1 cellular context compared by ENCODE assay signal in the genomic region with DNA sequence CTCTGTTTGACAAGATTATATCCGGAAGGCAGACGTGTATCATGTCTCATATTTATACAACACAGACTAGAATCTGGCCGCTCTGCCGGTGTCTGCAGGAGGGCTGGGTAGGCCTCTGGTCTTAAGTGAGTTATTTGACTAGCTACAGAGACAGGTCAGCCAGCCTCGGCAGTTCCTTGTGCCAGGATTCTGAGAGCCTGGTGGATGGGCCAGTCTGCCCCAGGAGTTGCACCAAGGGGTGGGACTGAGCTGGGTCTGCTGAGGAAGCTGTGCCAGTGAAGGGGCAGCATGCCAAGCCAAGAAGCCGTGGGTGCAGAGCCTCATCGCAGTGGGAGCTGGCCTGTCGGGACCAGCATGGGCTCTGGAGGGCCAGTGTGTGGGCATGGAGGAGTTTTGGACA.
TF ChIP-seq lines count a peak whose summit lies in the region.

No MANE protein-coding gene starts in this region.

TF ChIP-seq in SK-N-SH treated with all-trans-retinoic acid at 6 μM for 48 hours, 23 proteins besides CTCF, POLR2A, EP300 and RAD21 (continued from another document):
- TF ChIP-seq, protein P1, sequence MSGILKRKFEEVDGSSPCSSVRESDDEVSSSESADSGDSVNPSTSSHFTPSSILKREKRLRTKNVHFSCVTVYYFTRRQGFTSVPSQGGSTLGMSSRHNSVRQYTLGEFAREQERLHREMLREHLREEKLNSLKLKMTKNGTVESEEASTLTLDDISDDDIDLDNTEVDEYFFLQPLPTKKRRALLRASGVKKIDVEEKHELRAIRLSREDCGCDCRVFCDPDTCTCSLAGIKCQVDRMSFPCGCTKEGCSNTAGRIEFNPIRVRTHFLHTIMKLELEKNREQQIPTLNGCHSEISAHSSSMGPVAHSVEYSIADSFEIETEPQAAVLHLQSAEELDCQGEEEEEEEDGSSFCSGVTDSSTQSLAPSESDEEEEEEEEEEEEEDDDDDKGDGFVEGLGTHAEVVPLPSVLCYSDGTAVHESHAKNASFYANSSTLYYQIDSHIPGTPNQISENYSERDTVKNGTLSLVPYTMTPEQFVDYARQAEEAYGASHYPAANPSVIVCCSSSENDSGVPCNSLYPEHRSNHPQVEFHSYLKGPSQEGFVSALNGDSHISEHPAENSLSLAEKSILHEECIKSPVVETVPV (CRISPR knock-in tag; IDR thresholded peaks at IDR 0.05), result no peak
- TF ChIP-seq OSR1 (CRISPR knock-in tag; IDR thresholded peaks at IDR 0.05) (no peak), TOX (CRISPR knock-in tag; IDR thresholded peaks at IDR 0.05; ENCODE audit: borderline replicate concordance) (no peak), ZFP3 (CRISPR knock-in tag; IDR thresholded peaks at IDR 0.05) (0 out of 2 replicates have a peak, but pooled peaks have one; percentile 22), ZNF565 (CRISPR knock-in tag; conservative IDR thresholded peaks at IDR 0.05; ENCODE audit: low read depth) (no peak), ZNF8 (CRISPR knock-in tag; IDR thresholded peaks at IDR 0.05) (no peak), BACH2 (CRISPR knock-in tag; IDR thresholded peaks at IDR 0.05; ENCODE audit: borderline replicate concordance) (no peak), GLIS3 (CRISPR knock-in tag; IDR thresholded peaks at IDR 0.05) (no peak), TCF4 (CRISPR knock-in tag; IDR thresholded peaks at IDR 0.05; ENCODE audit: borderline replicate concordance) (peak; percentile 46; the same call in 1 of the 2 replicates), ZFP30 (CRISPR knock-in tag; IDR thresholded peaks at IDR 0.05) (no peak), ESRRG (CRISPR knock-in tag; IDR thresholded peaks at IDR 0.05) (no peak)
TF ChIP-seq in SK-N-SH treated with all-trans-retinoic acid at 6 μM for 48 hours: peak in this region for 2.
